14 cellular contexts compared by ENCODE assay signal in genomic region chr20:3064119-3064518, GRCh38. TPM values are rescaled to one million over a fixed set of nuclear protein-coding genes. Genes with fewer than 3 reads are reported as not detected.
"Had no signal": no experiment of that assay in that cellular context is flagged by ENCODE, and none has a peak within 500 bp of the region (broad histone marks: within the 10 kb centered on the region; RNA-seq: fewer than 3 reads in every experiment).

No MANE protein-coding gene starts in this region.

RNA-seq across cellular contexts. Expression of gene OXT, which starts 7.3 kb away (rescaled TPM):
- total RNA-seq: activated B cell treated with CpG ODN at 0.5 μM for 24 hours; activated CD4-positive, alpha-beta memory T cell treated with anti-CD3 and anti-CD28 coated beads, Interleukin-2, amount 10 ng/mL, durations not matched to agents 7 days and 5 days; activated CD4-positive, alpha-beta T cell treated with anti-CD3 and anti-CD28 coated beads, Interleukin-2, amount 10 ng/mL, durations not matched to agents 24 days and 14 days; activated CD4-positive, alpha-beta T cell treated with anti-CD3 and anti-CD28 coated beads, Interleukin-2, amount 10 ng/mL, durations not matched to agents 7 days and 5 days; activated CD8-positive, alpha-beta memory T cell treated with anti-CD3 and anti-CD28 coated beads, Interleukin-2, amount 10 ng/mL, durations not matched to agents 7 days and 5 days; activated CD8-positive, alpha-beta T cell treated with anti-CD3 and anti-CD28 coated beads for 36 hours; activated CD8-positive, alpha-beta T cell treated with anti-CD3 and anti-CD28 coated beads, Interleukin-2, amount 10 ng/mL, durations not matched to agents 7 days and 5 days; T-helper 2 cell treated with Interferon-gamma antibody and Interleukin-4, amounts not matched to agents 100 ng/mL and 5 ng/mL, for 36 hours; WTC11 had no signal

RNA-seq across cellular contexts. Expression of gene AVP, which starts 20.4 kb away (rescaled TPM):
- total RNA-seq: activated B cell treated with CpG ODN at 0.5 μM for 24 hours; activated CD4-positive, alpha-beta memory T cell treated with anti-CD3 and anti-CD28 coated beads for 36 hours; activated CD4-positive, alpha-beta memory T cell treated with anti-CD3 and anti-CD28 coated beads, Interleukin-2, amount 10 ng/mL, durations not matched to agents 7 days and 5 days; activated CD4-positive, alpha-beta T cell treated with anti-CD3 and anti-CD28 coated beads for 36 hours; activated CD4-positive, alpha-beta T cell treated with anti-CD3 and anti-CD28 coated beads, Interleukin-2, amount 10 ng/mL, durations not matched to agents 24 days and 14 days; activated CD4-positive, alpha-beta T cell treated with anti-CD3 and anti-CD28 coated beads, Interleukin-2, amount 10 ng/mL, durations not matched to agents 7 days and 5 days; activated CD8-positive, alpha-beta memory T cell treated with anti-CD3 and anti-CD28 coated beads for 36 hours; activated CD8-positive, alpha-beta memory T cell treated with anti-CD3 and anti-CD28 coated beads, Interleukin-2, amount 10 ng/mL, durations not matched to agents 7 days and 5 days; activated CD8-positive, alpha-beta T cell treated with anti-CD3 and anti-CD28 coated beads for 36 hours; activated CD8-positive, alpha-beta T cell treated with anti-CD3 and anti-CD28 coated beads, Interleukin-2, amount 10 ng/mL, durations not matched to agents 7 days and 5 days; T-helper 1 cell treated with Interleukin-12 subunit alpha and Interleukin-12 subunit beta and Interleukin-4 antibody, amounts not matched to agents 30 ng/mL and 1 ng/mL, for 36 hours; T-helper 17 cell; T-helper 2 cell treated with Interferon-gamma antibody and Interleukin-4, amounts not matched to agents 100 ng/mL and 5 ng/mL, for 36 hours had no signal
